In the genomic region with DNA sequence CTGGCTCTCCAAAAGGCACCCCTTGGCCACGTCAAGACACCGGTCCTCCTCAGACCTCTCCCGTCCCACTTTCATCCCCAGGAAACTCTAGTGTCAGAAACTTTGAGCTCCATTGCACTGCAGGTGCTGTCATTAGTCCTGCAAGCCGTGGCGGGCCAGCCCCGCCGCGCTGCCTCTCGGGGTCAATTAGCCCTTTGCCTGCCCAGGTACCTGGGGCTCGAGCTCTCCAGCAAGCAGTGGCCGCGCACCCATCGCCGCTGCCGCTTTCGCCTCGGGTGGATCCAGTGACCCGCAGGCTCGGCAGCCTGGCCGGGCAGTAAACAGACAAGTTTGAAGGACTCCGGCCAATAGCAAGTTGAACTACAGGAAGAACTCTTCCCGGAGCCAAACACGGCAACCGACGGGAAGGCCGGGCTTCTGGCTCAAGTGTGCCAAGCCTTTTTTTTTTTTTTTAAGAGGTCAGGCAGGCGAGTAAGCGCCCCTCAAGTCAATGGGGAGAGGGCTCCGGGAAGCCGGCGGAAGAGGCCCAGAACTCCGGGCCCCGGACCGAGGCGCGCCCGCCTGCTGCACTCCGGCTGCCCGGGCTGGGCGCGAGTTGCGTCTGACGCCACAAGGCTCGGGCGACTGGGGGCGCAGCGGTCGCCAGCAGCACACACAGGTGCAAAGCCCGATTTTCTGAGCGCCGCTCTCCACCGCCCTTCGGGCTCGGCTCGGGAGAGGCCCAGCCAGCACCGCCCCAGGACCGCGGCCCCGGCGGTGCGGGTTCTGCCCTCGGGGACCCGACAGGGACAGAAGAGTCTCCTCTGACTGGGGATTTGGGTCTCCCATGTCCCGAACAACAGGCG, we compare ENCODE assay signal across 8 cellular contexts.
A peak's percentile ranks its signal among the peaks of the same experiment; 100 is the strongest.
DNase-seq lines count a peak whose midpoint lies in the region; ATAC-seq and TF ChIP-seq lines count a peak whose summit lies in the region.

No MANE protein-coding gene starts in this region.

- in situ Hi-C loops in astrocyte of the cerebellum (cut with HindIII; ENCODE audit: low sequenced_read_pairs): no loop called here

- TF ChIP-seq CTCF in astrocyte of the cerebellum (IDR thresholded peaks at IDR 0.05; ENCODE audit: low read depth, low read length, missing control alignments): no peak

- H3K4me3 ChIP-seq in astrocyte of the cerebellum (ENCODE audit: low read depth, low read length): peak overlapping the region; percentile 49
- H3K4me3 ChIP-seq in iPS-18c (ENCODE audit: insufficient read depth, low read depth, low read length): peak overlapping the region; percentile 65
- H3K4me3 ChIP-seq in skeletal muscle cell (ENCODE audit: low read depth, low read length): peak overlapping the region; percentile 58

- ATAC-seq in HG03432 (IDR thresholded peaks at IDR 0.05; ENCODE audit: unreplicated experiment) (peak; percentile 23), GM18861 (IDR thresholded peaks at IDR 0.05; ENCODE audit: unreplicated experiment) (no peak), GM19035 (IDR thresholded peaks at IDR 0.05; ENCODE audit: unreplicated experiment) (no peak)

- peaks cover 2% of the 10 kb centered on the region for H3K9me3 ChIP-seq in iPS-18c (ENCODE audit: control insufficient read depth, insufficient read depth, low read length)

- DNase-seq in D341Med (ENCODE audit: low spot score) (peak; percentile 59), astrocyte of the cerebellum (ENCODE audit: low read depth) (no peak), skeletal muscle cell (ENCODE audit: low read depth) (no peak), NOMO-1 (lab: John Stamatoyannopoulos, UW; ENCODE audit: unreplicated experiment in 2 of 2) (no peak)
